In the genomic region with DNA sequence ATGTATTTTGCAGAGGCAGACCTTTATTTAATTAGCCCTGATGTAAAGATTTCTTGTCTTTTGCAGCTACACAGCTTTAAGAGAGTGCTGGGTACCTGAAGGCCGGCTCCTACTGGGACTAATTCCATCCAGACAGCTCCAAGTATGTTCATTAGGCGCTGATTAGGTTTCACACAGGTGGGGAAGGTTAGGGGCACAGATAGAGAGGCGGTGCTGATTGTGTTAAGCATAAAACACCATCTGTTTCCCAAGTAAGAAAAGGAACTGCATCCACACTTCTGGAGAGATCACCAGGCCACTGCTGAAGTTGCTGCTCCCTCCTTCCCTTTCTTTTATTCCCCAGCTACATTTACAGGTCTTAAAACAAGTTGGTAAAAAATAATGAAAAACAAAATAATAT, we compare ENCODE assay signal across 21 cellular contexts.
DNase-seq lines count a peak whose midpoint lies in the region; ATAC-seq and TF ChIP-seq lines count a peak whose summit lies in the region.
"Had no signal": no experiment of that assay in that cellular context is flagged by ENCODE, and none has a peak within 500 bp of the region (broad histone marks: within the 10 kb centered on the region; RNA-seq: fewer than 3 reads in every experiment).

No MANE protein-coding gene starts in this region.

- no peak for TF ChIP-seq POLR2A in lower leg skin (IDR thresholded peaks at IDR 0.05)

- no peak for TF ChIP-seq CTCF in lower leg skin (IDR thresholded peaks at IDR 0.05)

- no peaks in the 10 kb centered on the region for H3K9me3 Mint-ChIP-seq in activated T-cell treated with anti-CD3 and anti-CD28 coated beads, Interleukin-2, amount 50 U/mL, for 4 hours
- H3K9me3 Mint-ChIP-seq: CD8-positive, alpha-beta T cell; T-cell; T-helper 2 cell treated with Interferon-gamma antibody and Interleukin-4, amounts not matched to agents 5 μg/mL and 100 μg/mL, for 36 hours had no signal

- no peaks in the 10 kb centered on the region for H3K27me3 ChIP-seq in mesendoderm (ENCODE audit: insufficient read depth, low read length, poor library complexity)
- H3K27me3 ChIP-seq: MG63 had no signal

- H2BK15ac ChIP-seq in mesendoderm (replicated peaks; ENCODE audit: low read depth): no peak overlapping the region

- H3K4me1 Mint-ChIP-seq in activated T-cell treated with anti-CD3 and anti-CD28 coated beads, Interleukin-2, amount 50 U/mL, for 4 hours (ENCODE audit: low read depth): no peaks in the 10 kb centered on the region
- H3K4me1 Mint-ChIP-seq: T-cell had no signal

- no peaks in the 10 kb centered on the region for H3K27me3 Mint-ChIP-seq in activated T-cell treated with anti-CD3 and anti-CD28 coated beads, Interleukin-2, amount 50 U/mL, for 4 hours (ENCODE audit: low read depth)

- intact Hi-C loops in lower leg skin (cut with DNase I; ENCODE audit: low total_unique reads): loop anchor here (5.0 kb wide), 1 partner anchor 1772 kb away; no protein-coding TSS in a partner anchor

- H4K5ac ChIP-seq in mesendoderm (ENCODE audit: low read length): no peak overlapping the region

- H3K18ac ChIP-seq in mesendoderm (ENCODE audit: low read length): no peak overlapping the region

- peak overlapping the region; percentile 57 for H3K27ac ChIP-seq in mesendoderm (ENCODE audit: low read depth, low read length)
- H3K27ac ChIP-seq: RWPE1 had no signal

- H3K4ac ChIP-seq in mesendoderm (ENCODE audit: low read depth, low read length): no peak overlapping the region

- H3K79me2 ChIP-seq in mesendoderm (ENCODE audit: control insufficient read depth, insufficient read depth, low read length): no peaks in the 10 kb centered on the region

- ATAC-seq in HG03565 (IDR thresholded peaks at IDR 0.05; ENCODE audit: unreplicated experiment): no peak
- no peak for ATAC-seq in activated T-cell treated with anti-CD3 and anti-CD28 coated beads, Interleukin-2, amount 50 U/mL, for 4 hours
- ATAC-seq: CD8-positive, alpha-beta T cell; SK-N-SH treated with all-trans-retinoic acid at 6 μM for 48 hours; T-cell had no signal

- no peak overlapping the region for H4K8ac ChIP-seq in mesendoderm (ENCODE audit: low read depth, low read length)

- H2BK120ac ChIP-seq in mesendoderm (ENCODE audit: low read depth, low read length): no peak overlapping the region

- DNase-seq in ELF-1 (ENCODE audit: low read depth, low spot score): peak; percentile 24
- peak; percentile 59 for DNase-seq in NCI-H1092 treated with DMSO at 0.1 percent for 48 hours (lab: John Stamatoyannopoulos, UW)
- peak; percentile 2 for DNase-seq in NCI-H526 treated with DMSO at 0.1 percent for 48 hours (lab: John Stamatoyannopoulos, UW)
- DNase-seq in mesendoderm: peak; percentile 72
- no peak for DNase-seq in lower leg skin (ENCODE audit: low spot score in 2 of 2)
- no peak for DNase-seq in activated T-cell treated with anti-CD3 and anti-CD28 coated beads, Interleukin-2, amount 50 U/mL, for 4 hours
- DNase-seq: ACHN; C1 segment of cervical spinal cord; CD8-positive, alpha-beta T cell; GF-D8; MG63; NCI-H1694; NCI-H2081 treated with DMSO at 0.1 percent for 48 hours; NCI-H2227 treated with DMSO at 0.1 percent for 48 hours; NCI-H510A; SIG-M5; T-cell had no signal

- no peak overlapping the region for H2BK5ac ChIP-seq in mesendoderm (ENCODE audit: low read length)

- peak overlapping the region; percentile 15 for H3K56ac ChIP-seq in mesendoderm (ENCODE audit: low read length)

- H3K4me2 ChIP-seq in mesendoderm (ENCODE audit: low read length): no peak overlapping the region

- no peaks in the 10 kb centered on the region for H3K36me3 ChIP-seq in mesendoderm (ENCODE audit: control insufficient read depth, insufficient read depth, low read length)
- H3K36me3 ChIP-seq: MG63 had no signal

- H3K9ac ChIP-seq in mesendoderm (ENCODE audit: low read length): no peak overlapping the region

- H3K4me1 ChIP-seq in mesendoderm (ENCODE audit: control insufficient read depth, low read depth, low read length): peaks cover 8% of the 10 kb centered on the region

- H3K4me3 Mint-ChIP-seq in activated T-cell treated with anti-CD3 and anti-CD28 coated beads, Interleukin-2, amount 50 U/mL, for 4 hours: no peak overlapping the region
- H3K4me3 Mint-ChIP-seq: CD8-positive, alpha-beta T cell; T-cell; T-helper 2 cell treated with Interferon-gamma antibody and Interleukin-4, amounts not matched to agents 5 μg/mL and 100 μg/mL, for 36 hours had no signal

- no peak overlapping the region for H2AK5ac ChIP-seq in mesendoderm (ENCODE audit: low read length)

- H3K4me3 ChIP-seq in mesendoderm (ENCODE audit: low read length) (no peak overlapping the region), lower leg skin (ENCODE audit: low read depth, poor library complexity, severe bottlenecking) (no peak overlapping the region)
- H3K4me3 ChIP-seq: MG63 had no signal

- no peaks in the 10 kb centered on the region for H3K36me3 Mint-ChIP-seq in activated T-cell treated with anti-CD3 and anti-CD28 coated beads, Interleukin-2, amount 50 U/mL, for 4 hours (ENCODE audit: insufficient read depth)
- H3K36me3 Mint-ChIP-seq: CD8-positive, alpha-beta T cell; T-cell had no signal

- WGBS in mesendoderm (ENCODE audit: extremely low coverage, insufficient coverage, low lambda C conversion rate): no CpG with 5 or more reads among the region's 3 CpGs
- WGBS in lower leg skin, 2 donors: 44 to 49% methylated on average over 3 of the region's 3 CpGs

- H3K23ac ChIP-seq in mesendoderm (ENCODE audit: low read length): no peak overlapping the region

- no peaks in the 10 kb centered on the region for H3K79me1 ChIP-seq in mesendoderm (ENCODE audit: low read length)

Comparison
In these comparisons a context has a peak if more than half of its experiments do, and no peak if none do; other contexts are left out.
1. DNase-seq: peak in ELF-1 (single experiment), NCI-H1092 treated with DMSO at 0.1 percent for 48 hours (single experiment), NCI-H526 treated with DMSO at 0.1 percent for 48 hours (single experiment) and mesendoderm (single experiment); none in lower leg skin (0 of 2) and activated T-cell treated with anti-CD3 and anti-CD28 coated beads, Interleukin-2, amount 50 U/mL, for 4 hours (single experiment).